1 cellular context compared by ENCODE assay signal in the genomic region with DNA sequence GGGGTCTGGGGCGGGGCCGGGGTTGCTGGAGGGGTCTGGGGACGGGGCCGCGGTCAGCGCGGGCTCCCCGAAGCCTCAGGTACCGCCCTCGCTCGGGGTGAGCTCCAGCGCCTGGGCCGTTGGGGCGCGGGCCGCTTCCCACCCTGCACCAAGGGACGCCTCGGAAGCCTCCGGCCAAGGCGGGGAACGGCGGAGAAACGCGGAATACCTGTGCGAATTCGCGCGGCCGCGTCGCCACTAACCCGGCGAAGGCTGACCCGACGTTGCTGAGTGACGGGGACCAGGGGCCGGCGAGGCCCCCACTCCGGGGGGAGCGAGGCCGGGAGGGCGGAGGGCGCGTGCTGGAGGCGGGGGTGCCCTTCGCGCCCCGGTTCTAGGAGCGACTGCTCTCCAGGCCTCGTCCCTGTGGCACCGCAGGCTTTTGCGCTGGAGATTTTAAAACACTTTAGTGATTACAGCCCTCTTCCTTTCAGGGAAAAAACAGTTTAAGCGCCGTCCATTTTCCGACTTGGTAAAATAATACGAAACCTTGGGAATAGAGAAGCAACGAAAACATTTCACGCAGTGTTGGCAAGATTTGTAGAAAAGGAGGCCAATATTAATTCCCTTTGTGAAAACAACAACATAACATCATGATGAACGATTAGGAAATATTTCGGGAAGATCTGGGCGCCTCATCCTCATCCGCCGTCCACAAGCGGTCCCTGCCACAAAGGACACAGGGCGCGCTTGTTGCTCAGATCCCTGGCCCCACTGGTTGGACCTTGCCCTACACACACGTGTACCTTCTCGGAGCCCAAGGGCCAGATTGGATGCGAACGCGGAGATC.
TF ChIP-seq lines count a peak whose summit lies in the region.

No MANE protein-coding gene starts in this region.

TF ChIP-seq in HepG2, 621 proteins besides CTCF, POLR2A, EP300 and RAD21 (continued from another document and continues in another):
- TF ChIP-seq, protein P1, sequence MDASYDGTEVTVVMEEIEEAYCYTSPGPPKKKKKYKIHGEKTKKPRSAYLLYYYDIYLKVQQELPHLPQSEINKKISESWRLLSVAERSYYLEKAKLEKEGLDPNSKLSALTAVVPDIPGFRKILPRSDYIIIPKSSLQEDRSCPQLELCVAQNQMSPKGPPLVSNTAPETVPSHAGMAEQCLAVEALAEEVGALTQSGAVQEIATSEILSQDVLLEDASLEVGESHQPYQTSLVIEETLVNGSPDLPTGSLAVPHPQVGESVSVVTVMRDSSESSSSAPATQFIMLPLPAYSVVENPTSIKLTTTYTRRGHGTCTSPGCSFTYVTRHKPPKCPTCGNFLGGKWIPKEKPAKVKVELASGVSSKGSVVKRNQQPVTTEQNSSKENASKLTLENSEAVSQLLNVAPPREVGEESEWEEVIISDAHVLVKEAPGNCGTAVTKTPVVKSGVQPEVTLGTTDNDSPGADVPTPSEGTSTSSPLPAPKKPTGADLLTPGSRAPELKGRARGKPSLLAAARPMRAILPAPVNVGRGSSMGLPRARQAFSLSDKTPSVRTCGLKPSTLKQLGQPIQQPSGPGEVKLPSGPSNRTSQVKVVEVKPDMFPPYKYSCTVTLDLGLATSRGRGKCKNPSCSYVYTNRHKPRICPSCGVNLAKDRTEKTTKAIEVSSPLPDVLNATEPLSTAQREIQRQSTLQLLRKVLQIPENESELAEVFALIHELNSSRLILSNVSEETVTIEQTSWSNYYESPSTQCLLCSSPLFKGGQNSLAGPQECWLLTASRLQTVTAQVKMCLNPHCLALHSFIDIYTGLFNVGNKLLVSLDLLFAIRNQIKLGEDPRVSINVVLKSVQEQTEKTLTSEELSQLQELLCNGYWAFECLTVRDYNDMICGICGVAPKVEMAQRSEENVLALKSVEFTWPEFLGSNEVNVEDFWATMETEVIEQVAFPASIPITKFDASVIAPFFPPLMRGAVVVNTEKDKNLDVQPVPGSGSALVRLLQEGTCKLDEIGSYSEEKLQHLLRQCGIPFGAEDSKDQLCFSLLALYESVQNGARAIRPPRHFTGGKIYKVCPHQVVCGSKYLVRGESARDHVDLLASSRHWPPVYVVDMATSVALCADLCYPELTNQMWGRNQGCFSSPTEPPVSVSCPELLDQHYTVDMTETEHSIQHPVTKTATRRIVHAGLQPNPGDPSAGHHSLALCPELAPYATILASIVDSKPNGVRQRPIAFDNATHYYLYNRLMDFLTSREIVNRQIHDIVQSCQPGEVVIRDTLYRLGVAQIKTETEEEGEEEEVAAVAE (CRISPR knock-in tag; IDR thresholded peaks at IDR 0.05; ENCODE audit: borderline replicate concordance) = peak; percentile 73; the same call in 1 of the 2 replicates
- TF ChIP-seq HCFC1 (IDR thresholded peaks at IDR 0.05; ENCODE audit: low read depth, low read length) (no peak), HOXA9 (CRISPR knock-in tag; IDR thresholded peaks at IDR 0.05; ENCODE audit: borderline replicate concordance) (0 out of 2 replicates have a peak, but pooled peaks have one; percentile 59), ZBTB34 (CRISPR knock-in tag; IDR thresholded peaks at IDR 0.05) (0 out of 2 replicates have a peak, but pooled peaks have one; percentile 38), ZNF766 (CRISPR knock-in tag; IDR thresholded peaks at IDR 0.05; ENCODE audit: borderline replicate concordance) (peak; percentile 26; the same call in 1 of the 2 replicates), TFDP1 (CRISPR knock-in tag; IDR thresholded peaks at IDR 0.05; ENCODE audit: borderline replicate concordance) (peak; percentile 89), ZNF674 (CRISPR knock-in tag; IDR thresholded peaks at IDR 0.05; ENCODE audit: low read depth) (no peak), ZNF547 (CRISPR knock-in tag; IDR thresholded peaks at IDR 0.05) (no peak), KLF11 (CRISPR knock-in tag; IDR thresholded peaks at IDR 0.05) (no peak), CHCHD3 (CRISPR knock-in tag; IDR thresholded peaks at IDR 0.05) (0 out of 2 replicates have a peak, but pooled peaks have one; percentile 60), RNF2 (conservative IDR thresholded peaks at IDR 0.05; ENCODE audit: low read depth) (no peak), ZNF282 (IDR thresholded peaks at IDR 0.05; ENCODE audit: partially characterized antibody) (no peak), SETDB1 (CRISPR knock-in tag; IDR thresholded peaks at IDR 0.05; ENCODE audit: borderline replicate concordance) (no peak), FOXO1 (CRISPR knock-in tag; IDR thresholded peaks at IDR 0.05) (peak; percentile 99), MED8 (CRISPR knock-in tag; IDR thresholded peaks at IDR 0.05; ENCODE audit: insufficient replicate concordance) (peak; percentile 52), ZNF746 (CRISPR knock-in tag; IDR thresholded peaks at IDR 0.05) (no peak; the same call in 1 of the 2 replicates), SMYD3 (CRISPR knock-in tag; IDR thresholded peaks at IDR 0.05) (0 out of 2 replicates have a peak, but pooled peaks have one; percentile 22), FOXP1 (IDR thresholded peaks at IDR 0.05) (peak; percentile 74; the same call in 1 of the 2 replicates), FOXP1 (CRISPR knock-in tag; IDR thresholded peaks at IDR 0.05) (peak; percentile 96), ZNF333 (CRISPR knock-in tag; IDR thresholded peaks at IDR 0.05; ENCODE audit: borderline replicate concordance) (no peak), ZMYM3 (CRISPR knock-in tag; IDR thresholded peaks at IDR 0.05) (peak; percentile 79), POLR2AphosphoS2 (IDR thresholded peaks at IDR 0.05; ENCODE audit: low read depth, low read length) (0 out of 2 replicates have a peak, but pooled peaks have one; percentile 79), ELF4 (CRISPR knock-in tag; IDR thresholded peaks at IDR 0.05; ENCODE audit: borderline replicate concordance) (peak; percentile 69; the same call in 1 of the 2 replicates), ZNF235 (CRISPR knock-in tag; IDR thresholded peaks at IDR 0.05; ENCODE audit: borderline replicate concordance) (no peak), GATAD1 (CRISPR knock-in tag; IDR thresholded peaks at IDR 0.05) (peak; percentile 64), ZNF10 (CRISPR knock-in tag; IDR thresholded peaks at IDR 0.05; ENCODE audit: borderline replicate concordance, low read depth) (no peak), MTF2 (CRISPR knock-in tag; IDR thresholded peaks at IDR 0.05; ENCODE audit: borderline replicate concordance) (no peak), ZNF230 (CRISPR knock-in tag; IDR thresholded peaks at IDR 0.05) (peak; percentile 17; the same call in 1 of the 2 replicates), BORCS8-MEF2B (CRISPR knock-in tag; IDR thresholded peaks at IDR 0.05) (no peak), SSRP1 (CRISPR knock-in tag; IDR thresholded peaks at IDR 0.05) (no peak), PITX1 (CRISPR knock-in tag; IDR thresholded peaks at IDR 0.05) (peak; percentile 89), REST (IDR thresholded peaks at IDR 0.05; ENCODE audit: borderline replicate concordance in 1 of 2, low read depth in 1 of 2, low read length in 2 of 2) (peak in 1 of 2 experiments; percentile 72; a peak in 2 of 4 replicates), RBFOX2 (IDR thresholded peaks at IDR 0.05; ENCODE audit: low read depth, low read length) (peak; percentile 92), IKZF1 (IDR thresholded peaks at IDR 0.05) (no peak), SP4 (CRISPR knock-in tag; IDR thresholded peaks at IDR 0.05) (no peak), ZNF891 (CRISPR knock-in tag; IDR thresholded peaks at IDR 0.05) (0 out of 2 replicates have a peak, but pooled peaks have one; percentile 21)
- TF ChIP-seq, protein P2, sequence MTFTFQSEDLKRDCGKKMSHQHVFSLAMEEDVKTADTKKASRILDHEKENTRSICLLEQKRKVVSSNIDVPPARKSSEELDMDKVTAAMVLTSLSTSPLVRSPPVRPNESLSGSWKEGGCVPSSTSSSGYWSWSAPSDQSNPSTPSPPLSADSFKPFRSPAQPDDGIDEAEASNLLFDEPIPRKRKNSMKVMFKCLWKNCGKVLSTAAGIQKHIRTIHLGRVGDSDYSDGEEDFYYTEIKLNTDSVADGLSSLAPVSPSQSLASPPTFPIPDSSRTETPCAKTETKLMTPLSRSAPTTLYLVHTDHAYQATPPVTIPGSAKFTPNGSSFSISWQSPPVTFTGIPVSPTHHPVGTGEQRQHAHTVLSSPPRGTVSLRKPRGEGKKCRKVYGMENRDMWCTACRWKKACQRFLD (CRISPR knock-in tag; IDR thresholded peaks at IDR 0.05; ENCODE audit: borderline replicate concordance) = no peak
- TF ChIP-seq, protein P3, sequence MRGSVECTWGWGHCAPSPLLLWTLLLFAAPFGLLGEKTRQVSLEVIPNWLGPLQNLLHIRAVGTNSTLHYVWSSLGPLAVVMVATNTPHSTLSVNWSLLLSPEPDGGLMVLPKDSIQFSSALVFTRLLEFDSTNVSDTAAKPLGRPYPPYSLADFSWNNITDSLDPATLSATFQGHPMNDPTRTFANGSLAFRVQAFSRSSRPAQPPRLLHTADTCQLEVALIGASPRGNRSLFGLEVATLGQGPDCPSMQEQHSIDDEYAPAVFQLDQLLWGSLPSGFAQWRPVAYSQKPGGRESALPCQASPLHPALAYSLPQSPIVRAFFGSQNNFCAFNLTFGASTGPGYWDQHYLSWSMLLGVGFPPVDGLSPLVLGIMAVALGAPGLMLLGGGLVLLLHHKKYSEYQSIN (CRISPR knock-in tag; IDR thresholded peaks at IDR 0.05; ENCODE audit: borderline replicate concordance) = no peak
- TF ChIP-seq, protein P4, sequence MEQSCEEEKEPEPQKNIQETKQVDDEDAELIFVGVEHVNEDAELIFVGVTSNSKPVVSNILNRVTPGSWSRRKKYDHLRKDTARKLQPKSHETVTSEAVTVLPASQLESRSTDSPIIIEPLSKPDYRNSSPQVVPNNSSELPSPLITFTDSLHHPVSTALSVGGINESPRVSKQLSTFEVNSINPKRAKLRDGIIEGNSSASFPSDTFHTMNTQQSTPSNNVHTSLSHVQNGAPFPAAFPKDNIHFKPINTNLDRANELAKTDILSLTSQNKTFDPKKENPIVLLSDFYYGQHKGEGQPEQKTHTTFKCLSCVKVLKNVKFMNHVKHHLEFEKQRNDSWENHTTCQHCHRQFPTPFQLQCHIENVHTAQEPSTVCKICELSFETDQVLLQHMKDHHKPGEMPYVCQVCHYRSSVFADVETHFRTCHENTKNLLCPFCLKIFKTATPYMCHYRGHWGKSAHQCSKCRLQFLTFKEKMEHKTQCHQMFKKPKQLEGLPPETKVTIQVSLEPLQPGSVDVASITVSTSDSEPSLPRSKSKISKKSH (CRISPR knock-in tag; IDR thresholded peaks at IDR 0.05; ENCODE audit: borderline replicate concordance) = no peak; the same call in 1 of the 2 replicates
- TF ChIP-seq, protein P5, sequence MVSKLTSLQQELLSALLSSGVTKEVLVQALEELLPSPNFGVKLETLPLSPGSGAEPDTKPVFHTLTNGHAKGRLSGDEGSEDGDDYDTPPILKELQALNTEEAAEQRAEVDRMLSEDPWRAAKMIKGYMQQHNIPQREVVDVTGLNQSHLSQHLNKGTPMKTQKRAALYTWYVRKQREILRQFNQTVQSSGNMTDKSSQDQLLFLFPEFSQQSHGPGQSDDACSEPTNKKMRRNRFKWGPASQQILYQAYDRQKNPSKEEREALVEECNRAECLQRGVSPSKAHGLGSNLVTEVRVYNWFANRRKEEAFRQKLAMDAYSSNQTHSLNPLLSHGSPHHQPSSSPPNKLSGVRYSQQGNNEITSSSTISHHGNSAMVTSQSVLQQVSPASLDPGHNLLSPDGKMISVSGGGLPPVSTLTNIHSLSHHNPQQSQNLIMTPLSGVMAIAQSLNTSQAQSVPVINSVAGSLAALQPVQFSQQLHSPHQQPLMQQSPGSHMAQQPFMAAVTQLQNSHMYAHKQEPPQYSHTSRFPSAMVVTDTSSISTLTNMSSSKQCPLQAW (CRISPR knock-in tag; IDR thresholded peaks at IDR 0.05) = no peak
- TF ChIP-seq, protein P6, sequence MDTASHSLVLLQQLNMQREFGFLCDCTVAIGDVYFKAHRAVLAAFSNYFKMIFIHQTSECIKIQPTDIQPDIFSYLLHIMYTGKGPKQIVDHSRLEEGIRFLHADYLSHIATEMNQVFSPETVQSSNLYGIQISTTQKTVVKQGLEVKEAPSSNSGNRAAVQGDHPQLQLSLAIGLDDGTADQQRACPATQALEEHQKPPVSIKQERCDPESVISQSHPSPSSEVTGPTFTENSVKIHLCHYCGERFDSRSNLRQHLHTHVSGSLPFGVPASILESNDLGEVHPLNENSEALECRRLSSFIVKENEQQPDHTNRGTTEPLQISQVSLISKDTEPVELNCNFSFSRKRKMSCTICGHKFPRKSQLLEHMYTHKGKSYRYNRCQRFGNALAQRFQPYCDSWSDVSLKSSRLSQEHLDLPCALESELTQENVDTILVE (CRISPR knock-in tag; IDR thresholded peaks at IDR 0.05) = peak; percentile 75; the same call in 1 of the 2 replicates
